ENCODE assay signal across 18 cellular contexts in the genomic region with DNA sequence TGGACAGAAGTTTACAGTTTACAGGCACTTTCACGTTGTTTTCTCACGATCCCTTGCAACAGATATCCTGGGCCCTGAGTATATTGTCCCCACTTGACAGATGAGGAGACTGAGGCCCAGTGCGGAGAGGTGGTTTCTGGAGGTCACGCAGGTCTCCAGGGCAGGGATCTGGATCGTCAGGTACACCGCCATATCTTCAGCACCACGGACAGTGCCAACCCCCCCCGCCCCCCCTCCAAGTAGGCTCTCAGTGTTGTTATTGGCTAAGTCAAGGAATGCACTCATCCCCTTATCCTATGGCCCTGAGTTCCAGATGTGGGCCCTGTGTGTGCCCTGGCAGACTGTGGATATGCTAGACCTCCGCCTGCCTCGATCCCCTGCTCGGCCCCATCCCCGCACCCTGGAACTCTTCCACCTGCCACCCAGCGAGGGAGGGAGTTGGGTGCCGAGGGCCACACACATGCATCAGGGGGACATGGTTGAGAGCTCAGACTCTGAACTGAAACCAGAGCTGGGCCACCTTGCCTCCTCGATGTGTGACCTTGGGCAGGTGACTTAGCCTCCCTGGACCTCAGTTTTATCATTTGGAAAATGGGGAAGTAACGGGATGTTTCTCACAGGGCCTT. TPM values are rescaled to one million over a fixed set of nuclear protein-coding genes. Genes with fewer than 3 reads are reported as not detected.
DNase-seq lines count a peak whose midpoint lies in the region; ATAC-seq and TF ChIP-seq lines count a peak whose summit lies in the region.
"Had no signal": no experiment of that assay in that cellular context is flagged by ENCODE, and none has a peak within 500 bp of the region (broad histone marks: within the 10 kb centered on the region; RNA-seq: fewer than 3 reads in every experiment).

No MANE protein-coding gene starts in this region.

- ATAC-seq in Right ventricle myocardium inferior = no peak
- no peak for ATAC-seq in heart right ventricle
- no peak for ATAC-seq in upper lobe of right lung
- no peak for ATAC-seq in GM21515 (IDR thresholded peaks at IDR 0.05; ENCODE audit: unreplicated experiment)
- ATAC-seq in HG02885 (IDR thresholded peaks at IDR 0.05; ENCODE audit: poor library complexity, unreplicated experiment) = no peak
- ATAC-seq: naive thymus-derived CD4-positive, alpha-beta T cell; right cardiac atrium had no signal

- peak; percentile 57 for DNase-seq in Right ventricle myocardium inferior (ENCODE audit: missing footprints)
- no peak for DNase-seq in heart right ventricle
- peak; percentile 5 for DNase-seq in NCI-H460 (ENCODE audit: extremely low read depth, low read depth)
- DNase-seq in endodermal cell = peak; percentile 91
- DNase-seq in upper lobe of right lung = peak; percentile 29
- no peak for DNase-seq in NK-92 (lab: John Stamatoyannopoulos, UW; ENCODE audit: unreplicated experiment)
- DNase-seq: glutamatergic neuron; naive thymus-derived CD4-positive, alpha-beta T cell; NCI-H187; ovary; right cardiac atrium; T-helper 2 cell; testis had no signal

- H3K4me1 ChIP-seq in heart right ventricle (peaks cover 0 to 7% (median 0%) of the 10 kb centered on the region in 9 donors), endodermal cell (ENCODE audit: control insufficient read depth, insufficient read depth, low read length) (no peaks in the 10 kb centered on the region), upper lobe of right lung (no peaks in the 10 kb centered on the region)
- H3K4me1 ChIP-seq: testis had no signal

- H3K4me3 Mint-ChIP-seq in endodermal cell = no peak overlapping the region
- H3K4me3 Mint-ChIP-seq: activated naive CD4-positive, alpha-beta T cell treated with anti-CD3 and anti-CD28 coated beads, Interleukin-2, amount 50 U/mL, for 24 hours; CD4-positive, alpha-beta T cell; naive thymus-derived CD4-positive, alpha-beta T cell had no signal

- H3K27me3 Mint-ChIP-seq in endodermal cell (ENCODE audit: insufficient read depth) = no peaks in the 10 kb centered on the region

- H3K9me3 Mint-ChIP-seq in endodermal cell = no peaks in the 10 kb centered on the region
- H3K9me3 Mint-ChIP-seq: activated naive CD4-positive, alpha-beta T cell treated with anti-CD3 and anti-CD28 coated beads, Interleukin-2, amount 50 U/mL, for 24 hours; CD4-positive, alpha-beta T cell had no signal

- H3K9me3 ChIP-seq in heart right ventricle = no peaks in the 10 kb centered on the region
- no peaks in the 10 kb centered on the region for H3K9me3 ChIP-seq in endodermal cell (ENCODE audit: control insufficient read depth, low read length)
- no peaks in the 10 kb centered on the region for H3K9me3 ChIP-seq in upper lobe of right lung
- H3K9me3 ChIP-seq: ovary, testis had no signal

- no peak overlapping the region for H3K27ac ChIP-seq in heart right ventricle
- no peak overlapping the region for H3K27ac ChIP-seq in endodermal cell (ENCODE audit: low read depth, low read length)
- H3K27ac ChIP-seq in upper lobe of right lung = no peak overlapping the region
- H3K27ac ChIP-seq: ovary, testis had no signal

- H3K36me3 ChIP-seq in heart right ventricle (no peaks in the 10 kb centered on the region), endodermal cell (ENCODE audit: control insufficient read depth, insufficient read depth, low read length) (no peaks in the 10 kb centered on the region), upper lobe of right lung (no peaks in the 10 kb centered on the region)
- H3K36me3 ChIP-seq: ovary had no signal

- TF ChIP-seq CTCF in heart right ventricle (IDR thresholded peaks at IDR 0.05) = no peak
- no peak for TF ChIP-seq CTCF in endodermal cell (conservative IDR thresholded peaks at IDR 0.05)
- no peak for TF ChIP-seq CTCF in upper lobe of right lung (IDR thresholded peaks at IDR 0.05)

- H3K36me3 Mint-ChIP-seq in endodermal cell (ENCODE audit: low read depth) = no peaks in the 10 kb centered on the region
- H3K36me3 Mint-ChIP-seq: activated naive CD4-positive, alpha-beta T cell treated with anti-CD3 and anti-CD28 coated beads, Interleukin-2, amount 50 U/mL, for 24 hours; naive thymus-derived CD4-positive, alpha-beta T cell had no signal

- H3K27me3 ChIP-seq in heart right ventricle = peaks cover 0 to 37% (median 12%) of the 10 kb centered on the region in 7 donors
- H3K27me3 ChIP-seq in endodermal cell (ENCODE audit: control insufficient read depth, insufficient read depth, low read length, poor library complexity, severe bottlenecking) = no peaks in the 10 kb centered on the region
- H3K27me3 ChIP-seq in upper lobe of right lung = peaks cover 7% of the 10 kb centered on the region
- H3K27me3 ChIP-seq: ovary, testis had no signal

- no peaks in the 10 kb centered on the region for H3K4me1 Mint-ChIP-seq in endodermal cell
- H3K4me1 Mint-ChIP-seq: activated naive CD4-positive, alpha-beta T cell treated with anti-CD3 and anti-CD28 coated beads, Interleukin-2, amount 50 U/mL, for 24 hours had no signal

- WGBS in heart right ventricle, 2 donors = 62 to 65% methylated on average over 16 of the region's 16 CpGs
- 75 to 93% methylated on average over 10 to 16 of the region's 16 CpGs for WGBS in endodermal cell (ENCODE audit: insufficient coverage in 1 of 2, insufficient read length in 1 of 2), 2 experiments

- H3K4me3 ChIP-seq in heart right ventricle (no peak overlapping the region), endodermal cell (ENCODE audit: low read length) (no peak overlapping the region), upper lobe of right lung (no peak overlapping the region)
- H3K4me3 ChIP-seq: ovary, testis had no signal

- intact Hi-C loops in Right ventricle myocardium inferior (cut with DNase I) = no loop called here
- intact Hi-C loops in heart right ventricle (cut with DNase I) = no loop called here
- intact Hi-C loops in upper lobe of right lung (cut with DNase I) = no loop called here

- no peak overlapping the region for H3K27ac Mint-ChIP-seq in endodermal cell
- H3K27ac Mint-ChIP-seq: activated naive CD4-positive, alpha-beta T cell treated with anti-CD3 and anti-CD28 coated beads, Interleukin-2, amount 50 U/mL, for 24 hours; CD4-positive, alpha-beta T cell; naive thymus-derived CD4-positive, alpha-beta T cell had no signal

- no peak overlapping the region for H3K9ac ChIP-seq in endodermal cell (ENCODE audit: extremely low read depth, low read length, poor library complexity, severe bottlenecking)

RNA-seq across cellular contexts. Expression of a gene that starts 37.5 kb away (rescaled TPM):
- not detected for total RNA-seq in Right ventricle myocardium inferior
- total RNA-seq in heart right ventricle = not detected
- polyA plus RNA-seq in heart right ventricle = under 1 TPM in 1 of 2 donors, not detected in 1; 0.01 TPM
- not detected in 2 replicates for total RNA-seq in NCI-H460 (2014; rRNA removed; shearing (Covaris generic))
- not detected in 2 replicates for polyA plus RNA-seq in NCI-H460 (2014; cell fraction: nucleus; rRNA removed)
- under 1 TPM; 0.11 to 0.59 TPM for total RNA-seq in endodermal cell
- polyA plus RNA-seq in endodermal cell (2013, experiment 1 of 2) = 0.75 TPM
- 0.70 TPM for polyA plus RNA-seq in endodermal cell (2013, experiment 2 of 2)
- total RNA-seq in upper lobe of right lung = not detected
- total RNA-seq: astrocyte; CD4-positive, alpha-beta T cell; naive thymus-derived CD4-positive, alpha-beta T cell had no signal
- polyA plus RNA-seq: naive thymus-derived CD4-positive, alpha-beta T cell had no signal

Comparison
In these comparisons a context has a peak if more than half of its experiments do, and no peak if none do; other contexts are left out.
1. DNase-seq: peak in Right ventricle myocardium inferior (single experiment), NCI-H460 (single experiment), endodermal cell (single experiment) and upper lobe of right lung (single experiment); none in heart right ventricle (0 of 2) and NK-92 (single experiment).